ENCODE assay signal across 16 cellular contexts in the genomic region with DNA sequence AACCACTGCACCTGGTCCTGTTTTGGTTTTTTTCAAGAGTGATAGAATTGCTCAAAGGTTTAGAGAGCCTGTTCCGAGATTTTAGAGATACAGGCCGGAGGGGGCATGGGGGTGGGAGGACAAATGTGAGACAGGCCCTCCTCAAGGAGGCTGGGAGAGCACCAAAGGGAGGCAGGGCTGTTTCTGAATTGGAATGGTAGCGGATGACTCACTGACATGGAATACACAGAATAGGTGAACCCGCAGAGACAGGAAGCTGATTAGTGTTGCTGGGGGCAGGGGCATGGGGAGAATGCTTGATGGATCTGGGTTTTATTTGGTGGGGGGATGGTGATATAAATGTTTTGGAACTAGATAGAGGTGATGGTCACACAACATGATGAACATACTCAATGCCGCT.
DNase-seq lines count a peak whose midpoint lies in the region; ATAC-seq and TF ChIP-seq lines count a peak whose summit lies in the region.
"Had no signal": no experiment of that assay in that cellular context is flagged by ENCODE, and none has a peak within 500 bp of the region (broad histone marks: within the 10 kb centered on the region; RNA-seq: fewer than 3 reads in every experiment).

No MANE protein-coding gene starts in this region.

- H3K4me1 ChIP-seq in PC-3 (ENCODE audit: insufficient read depth, low read length) = peaks cover 38% of the 10 kb centered on the region
- peaks cover 6 to 12% of the 10 kb centered on the region in 2 donors for H3K4me1 ChIP-seq in naive thymus-derived CD4-positive, alpha-beta T cell (ENCODE audit: control insufficient read depth in 2 of 2, insufficient read depth in 2 of 2, low read length in 2 of 2)

- TF ChIP-seq CTCF in PC-3 (conservative IDR thresholded peaks at IDR 0.05; ENCODE audit: low read depth, low read length) (no peak), choroid plexus epithelial cell (conservative IDR thresholded peaks at IDR 0.05; ENCODE audit: low read depth, low read length) (no peak), GM13977 (IDR thresholded peaks at IDR 0.05; ENCODE audit: extremely low read depth, insufficient read depth, missing control alignments) (no peak)

- DNase-seq in EL (peak; percentile 79), PC-3 (peak; percentile 71), choroid plexus epithelial cell (ENCODE audit: low read depth) (peak; percentile 66), GM13977 (ENCODE audit: low spot score) (no peak)
- DNase-seq in naive thymus-derived CD4-positive, alpha-beta T cell = no peak
- DNase-seq in stimulated activated naive CD8-positive, alpha-beta T cell treated with anti-CD3 and anti-CD28 coated beads, Interleukin-15, amount 100 ng/mL, for 72 hours = no peak
- DNase-seq: activated CD4-positive, alpha-beta memory T cell treated with anti-CD3 and anti-CD28 coated beads for 36 hours; head of caudate nucleus; NCI-H1105 treated with DMSO at 0.1 percent for 48 hours; NCI-H69; pancreas; stimulated activated naive CD4-positive, alpha-beta T cell had no signal

- H3K9me3 ChIP-seq in PC-3 (ENCODE audit: low read length) = no peaks in the 10 kb centered on the region
- H3K9me3 ChIP-seq in naive thymus-derived CD4-positive, alpha-beta T cell (ENCODE audit: control insufficient read depth in 2 of 3, low read length in 3 of 3) = no peaks in the 10 kb centered on the region
- H3K9me3 ChIP-seq: pancreas had no signal

- in situ Hi-C loops in GM13977 (cut with MboI; ENCODE audit: low pct_unique_long_range_greater_than_20kb, low sequenced_read_pairs, unreplicated experiment) = no loop called here

- H3K27me3 ChIP-seq in PC-3 (ENCODE audit: low read length) = no peaks in the 10 kb centered on the region
- no peaks in the 10 kb centered on the region for H3K27me3 ChIP-seq in naive thymus-derived CD4-positive, alpha-beta T cell (ENCODE audit: control insufficient read depth in 2 of 2, insufficient read depth in 2 of 2, low read length in 2 of 2)
- H3K27me3 ChIP-seq: pancreas had no signal

- no peaks in the 10 kb centered on the region for H3K9me2 ChIP-seq in PC-3 (replicated peaks; ENCODE audit: low read length)

- H3K27ac ChIP-seq in PC-3 (ENCODE audit: low read length) = peak overlapping the region; percentile 45
- no peak overlapping the region for H3K27ac ChIP-seq in naive thymus-derived CD4-positive, alpha-beta T cell (ENCODE audit: low read depth, low read length)
- H3K27ac ChIP-seq: pancreas had no signal

- peaks cover 7% of the 10 kb centered on the region; the same call in 1 of the 2 replicates for H4K20me1 ChIP-seq in PC-3 (ENCODE audit: low read length)

- H3K27me3 Mint-ChIP-seq in naive thymus-derived CD4-positive, alpha-beta T cell = no peaks in the 10 kb centered on the region
- H3K27me3 Mint-ChIP-seq in stimulated activated naive CD8-positive, alpha-beta T cell treated with anti-CD3 and anti-CD28 coated beads, Interleukin-15, amount 100 ng/mL, for 72 hours = no peaks in the 10 kb centered on the region
- H3K27me3 Mint-ChIP-seq: activated CD4-positive, alpha-beta memory T cell treated with anti-CD3 and anti-CD28 coated beads for 36 hours had no signal

- peaks cover 0 to 26% (median 5%) of the 10 kb centered on the region in 5 donors for H3K36me3 Mint-ChIP-seq in naive thymus-derived CD4-positive, alpha-beta T cell

- no peak overlapping the region for H3K4me3 ChIP-seq in PC-3 (ENCODE audit: low read length)
- H3K4me3 ChIP-seq in choroid plexus epithelial cell (ENCODE audit: low read depth, low read length) = no peak overlapping the region
- no peak overlapping the region for H3K4me3 ChIP-seq in naive thymus-derived CD4-positive, alpha-beta T cell (ENCODE audit: low read length)
- H3K4me3 ChIP-seq: GM12878, lung, pancreas had no signal

- H3K36me3 ChIP-seq in PC-3 (ENCODE audit: low read depth, low read length) = no peaks in the 10 kb centered on the region
- no peaks in the 10 kb centered on the region for H3K36me3 ChIP-seq in naive thymus-derived CD4-positive, alpha-beta T cell (ENCODE audit: control insufficient read depth in 2 of 3, insufficient read depth in 3 of 3, low read length in 3 of 3)
- H3K36me3 ChIP-seq: pancreas had no signal

- intact Hi-C loops in PC-3 (cut with micrococcal nuclease) = no loop called here
- intact Hi-C loops in naive thymus-derived CD4-positive, alpha-beta T cell (cut with micrococcal nuclease) = no loop called here

- H3K9me3 Mint-ChIP-seq in naive thymus-derived CD4-positive, alpha-beta T cell = no peaks in the 10 kb centered on the region
- no peaks in the 10 kb centered on the region for H3K9me3 Mint-ChIP-seq in stimulated activated naive CD8-positive, alpha-beta T cell treated with anti-CD3 and anti-CD28 coated beads, Interleukin-15, amount 100 ng/mL, for 72 hours
- H3K9me3 Mint-ChIP-seq: activated CD4-positive, alpha-beta memory T cell treated with anti-CD3 and anti-CD28 coated beads for 36 hours; activated naive CD4-positive, alpha-beta T cell treated with anti-CD3 and anti-CD28 coated beads, Interleukin-2, amount 50 U/mL, for 72 hours had no signal

- H3K4me3 Mint-ChIP-seq in naive thymus-derived CD4-positive, alpha-beta T cell = no peak overlapping the region
- H3K4me3 Mint-ChIP-seq in stimulated activated naive CD8-positive, alpha-beta T cell treated with anti-CD3 and anti-CD28 coated beads, Interleukin-15, amount 100 ng/mL, for 72 hours = no peak overlapping the region
- H3K4me3 Mint-ChIP-seq: activated CD4-positive, alpha-beta memory T cell treated with anti-CD3 and anti-CD28 coated beads for 36 hours had no signal

- H3F3A ChIP-seq in PC-3 (ENCODE audit: low read length, unreplicated experiment) = no peaks in the 10 kb centered on the region

- no TSS peak for BruUV-seq in PC-3 (replicated peaks; lab: Mats Ljungman, UMichigan)

- no peak overlapping the region for H2AFZ ChIP-seq in PC-3 (ENCODE audit: low read length)

- CTCF ChIA-PET in PC-3 (lab: Charles Lee) = no interaction called here
- CTCF ChIA-PET in naive thymus-derived CD4-positive, alpha-beta T cell (lab: Charles Lee) = no interaction called here

- peak overlapping the region; percentile 33 for H3K4me2 ChIP-seq in PC-3 (ENCODE audit: low read length)

- H3K27ac Mint-ChIP-seq in naive thymus-derived CD4-positive, alpha-beta T cell = peak overlapping the region in 6 of 9 donors; percentile 0 to 38 (median 30)
- H3K27ac Mint-ChIP-seq in stimulated activated naive CD8-positive, alpha-beta T cell treated with anti-CD3 and anti-CD28 coated beads, Interleukin-15, amount 100 ng/mL, for 72 hours = no peak overlapping the region
- H3K27ac Mint-ChIP-seq: activated CD4-positive, alpha-beta memory T cell treated with anti-CD3 and anti-CD28 coated beads for 36 hours had no signal

- peak; percentile 53 for ATAC-seq in PC-3
- ATAC-seq in naive thymus-derived CD4-positive, alpha-beta T cell = no peak
- ATAC-seq in stimulated activated naive CD8-positive, alpha-beta T cell treated with anti-CD3 and anti-CD28 coated beads, Interleukin-15, amount 100 ng/mL, for 72 hours = no peak
- no peak for ATAC-seq in HG03565 (IDR thresholded peaks at IDR 0.05; ENCODE audit: unreplicated experiment)
- ATAC-seq: pancreas had no signal

- H3K9ac ChIP-seq in PC-3 (ENCODE audit: low read length) = no peak overlapping the region

- peaks cover 40 to 96% (median 77%) of the 10 kb centered on the region in 7 donors for H3K4me1 Mint-ChIP-seq in naive thymus-derived CD4-positive, alpha-beta T cell
- peaks cover 76% of the 10 kb centered on the region for H3K4me1 Mint-ChIP-seq in stimulated activated naive CD8-positive, alpha-beta T cell treated with anti-CD3 and anti-CD28 coated beads, Interleukin-15, amount 100 ng/mL, for 72 hours

- peaks cover 66% of the 10 kb centered on the region for H3K79me2 ChIP-seq in PC-3 (ENCODE audit: low read length)

- POLR2A ChIA-PET in PC-3 (lab: Charles Lee; ENCODE audit: unreplicated experiment) = no interaction called here
- POLR2A ChIA-PET in naive thymus-derived CD4-positive, alpha-beta T cell (lab: Charles Lee) = interaction anchor here (1.1 kb wide), 1 partner anchor 19 kb away, joined by 3 read pairs; no protein-coding TSS in a partner anchor

Comparison
In these comparisons a context has a peak if more than half of its experiments do, and no peak if none do; other contexts are left out.
1. DNase-seq: peak in EL (single experiment), PC-3 (single experiment) and choroid plexus epithelial cell (single experiment); none in naive thymus-derived CD4-positive, alpha-beta T cell (0 of 9), stimulated activated naive CD8-positive, alpha-beta T cell treated with anti-CD3 and anti-CD28 coated beads, Interleukin-15, amount 100 ng/mL, for 72 hours (0 of 2) and GM13977 (single experiment).
2. H3K27ac Mint-ChIP-seq: peak in naive thymus-derived CD4-positive, alpha-beta T cell (6 of 9); none in stimulated activated naive CD8-positive, alpha-beta T cell treated with anti-CD3 and anti-CD28 coated beads, Interleukin-15, amount 100 ng/mL, for 72 hours (0 of 2).